In genomic region chr16:68074850-68075249, GRCh38 we compare ENCODE assay signal across 8 cellular contexts. TPM values are rescaled to one million over a fixed set of nuclear protein-coding genes. Genes with fewer than 3 reads are reported as not detected.
DNase-seq lines count a peak whose midpoint lies in the region; ATAC-seq and TF ChIP-seq lines count a peak whose summit lies in the region.

No MANE protein-coding gene starts in this region.

- no peaks in the 10 kb centered on the region for H3K9me3 ChIP-seq in DND-41 (ENCODE audit: insufficient read depth, low read length, severe bottlenecking)

- no peaks in the 10 kb centered on the region for H3K79me2 ChIP-seq in DND-41 (ENCODE audit: insufficient read depth, low read length)

- no peaks in the 10 kb centered on the region for H4K20me1 ChIP-seq in DND-41 (ENCODE audit: insufficient read depth, low read length)

- no peak overlapping the region for H2AFZ ChIP-seq in DND-41 (ENCODE audit: low read depth, low read length)

- H3K4me1 Mint-ChIP-seq in activated T-cell treated with anti-CD3 and anti-CD28 coated beads, Interleukin-2, amount 50 U/mL, for 72 hours (ENCODE audit: low read depth), result peaks cover 71% of the 10 kb centered on the region
- peaks cover 85% of the 10 kb centered on the region for H3K4me1 Mint-ChIP-seq in stimulated activated effector memory CD8-positive, alpha-beta T cell treated with anti-CD3 and anti-CD28 coated beads, Interleukin-12 subunit alpha, Interleukin-12 subunit beta, amount 100 ng/mL, for 72 hours

- ATAC-seq in DND-41 (ENCODE audit: insufficient read depth, low read depth), result peak; percentile 86
- ATAC-seq in GM21360 (IDR thresholded peaks at IDR 0.05; ENCODE audit: unreplicated experiment), result peak; percentile 49
- ATAC-seq in HG03575 (IDR thresholded peaks at IDR 0.05; ENCODE audit: extremely low read depth, insufficient number of reproducible peaks, low FRiP score, unreplicated experiment), result peak; percentile 26
- ATAC-seq in activated T-cell treated with anti-CD3 and anti-CD28 coated beads, Interleukin-2, amount 50 U/mL, for 72 hours (replicated peaks in 1 of 2), result peak; percentile 72 to 74
- ATAC-seq in stimulated activated effector memory CD8-positive, alpha-beta T cell treated with anti-CD3 and anti-CD28 coated beads, Interleukin-12 subunit alpha, Interleukin-12 subunit beta, amount 100 ng/mL, for 72 hours, result peak; percentile 83

- H3K27me3 ChIP-seq in DND-41 (ENCODE audit: insufficient read depth, low read length, poor library complexity), result no peaks in the 10 kb centered on the region

- H3K36me3 Mint-ChIP-seq in activated T-cell treated with anti-CD3 and anti-CD28 coated beads, Interleukin-2, amount 50 U/mL, for 72 hours (ENCODE audit: insufficient read depth in 2 of 2), result peaks cover 18 to 27% of the 10 kb centered on the region in 2 donors
- H3K36me3 Mint-ChIP-seq in stimulated activated effector memory CD8-positive, alpha-beta T cell treated with anti-CD3 and anti-CD28 coated beads, Interleukin-12 subunit alpha, Interleukin-12 subunit beta, amount 100 ng/mL, for 72 hours, result peaks cover 75% of the 10 kb centered on the region

- peaks cover 52% of the 10 kb centered on the region for H3K4me1 ChIP-seq in DND-41 (ENCODE audit: insufficient read depth, low read length)

- TF ChIP-seq CTCF in DND-41 (IDR thresholded peaks at IDR 0.05; ENCODE audit: borderline replicate concordance, extremely low read depth, low read length, poor library complexity, severe bottlenecking), result no peak

- H3K4me3 Mint-ChIP-seq in activated T-cell treated with anti-CD3 and anti-CD28 coated beads, Interleukin-2, amount 50 U/mL, for 72 hours, result peak overlapping the region; percentile 36 to 57
- peak overlapping the region; percentile 63 for H3K4me3 Mint-ChIP-seq in stimulated activated effector memory CD8-positive, alpha-beta T cell treated with anti-CD3 and anti-CD28 coated beads, Interleukin-12 subunit alpha, Interleukin-12 subunit beta, amount 100 ng/mL, for 72 hours

- H3K36me3 ChIP-seq in DND-41 (ENCODE audit: insufficient read depth, low read length), result peaks cover 75% of the 10 kb centered on the region

- no peaks in the 10 kb centered on the region for H3K27me3 Mint-ChIP-seq in activated T-cell treated with anti-CD3 and anti-CD28 coated beads, Interleukin-2, amount 50 U/mL, for 72 hours (ENCODE audit: low read depth)

- peak overlapping the region; percentile 72 for H3K27ac Mint-ChIP-seq in activated T-cell treated with anti-CD3 and anti-CD28 coated beads, Interleukin-2, amount 50 U/mL, for 72 hours
- H3K27ac Mint-ChIP-seq in stimulated activated effector memory CD8-positive, alpha-beta T cell treated with anti-CD3 and anti-CD28 coated beads, Interleukin-12 subunit alpha, Interleukin-12 subunit beta, amount 100 ng/mL, for 72 hours, result peak overlapping the region; percentile 90

- no peaks in the 10 kb centered on the region for H3K9me3 Mint-ChIP-seq in activated T-cell treated with anti-CD3 and anti-CD28 coated beads, Interleukin-2, amount 50 U/mL, for 72 hours
- H3K9me3 Mint-ChIP-seq in stimulated activated effector memory CD8-positive, alpha-beta T cell treated with anti-CD3 and anti-CD28 coated beads, Interleukin-12 subunit alpha, Interleukin-12 subunit beta, amount 100 ng/mL, for 72 hours, result no peaks in the 10 kb centered on the region

- in situ Hi-C loops in ACHN (cut with HindIII; ENCODE audit: low pct_ligation_motif_present, low pct_unique_long_range_greater_than_20kb, low sequenced_read_pairs), result loop anchor here (25.0 kb wide), 1 partner anchor 262 kb away; no protein-coding TSS in a partner anchor

- peak overlapping the region; percentile 44 for H3K9ac ChIP-seq in DND-41 (ENCODE audit: low read depth, low read length)

- peak; percentile 94 for DNase-seq in DND-41
- DNase-seq in activated T-cell treated with anti-CD3 and anti-CD28 coated beads, Interleukin-2, amount 50 U/mL, for 72 hours, result peak; percentile 80 to 85
- DNase-seq in stimulated activated effector memory CD8-positive, alpha-beta T cell treated with anti-CD3 and anti-CD28 coated beads, Interleukin-12 subunit alpha, Interleukin-12 subunit beta, amount 100 ng/mL, for 72 hours (ENCODE audit: low spot score in 2 of 2), result peak; percentile 64 to 81
- no peak for DNase-seq in superior temporal gyrus (ENCODE audit: extremely low spot score)
- DNase-seq in DMS 273 treated with DMSO at 0.1 percent for 48 hours (lab: John Stamatoyannopoulos, UW), result no peak
- no peak for DNase-seq in ACHN

- H3K4me2 ChIP-seq in DND-41 (ENCODE audit: insufficient read depth, low read length), result peak overlapping the region; percentile 16; the same call in 1 of the 2 replicates

- H3K27ac ChIP-seq in DND-41 (ENCODE audit: low read length), result peak overlapping the region; percentile 95

- no peak overlapping the region; a peak in 1 of 4 replicates for H3K4me3 ChIP-seq in DND-41 (ENCODE audit: low read depth in 1 of 2, low read length in 2 of 2)

RNA-seq across cellular contexts. Expression of gene NFATC3, which starts 10.3 kb away (rescaled TPM):
- 10 to 100 TPM; 79.7 to 82.5 TPM for total RNA-seq in activated T-cell treated with anti-CD3 and anti-CD28 coated beads, Interleukin-2, amount 50 U/mL, for 72 hours

RNA-seq across cellular contexts. Expression of gene DUS2, which starts 51.8 kb away (rescaled TPM):
- total RNA-seq in activated T-cell treated with anti-CD3 and anti-CD28 coated beads, Interleukin-2, amount 50 U/mL, for 72 hours, result 10 to 100 TPM; 21.4 to 22.4 TPM

RNA-seq across cellular contexts. Expression of gene DDX28, which starts 51.8 kb away (rescaled TPM):
- 10 to 100 TPM; 12.6 to 13.4 TPM for total RNA-seq in activated T-cell treated with anti-CD3 and anti-CD28 coated beads, Interleukin-2, amount 50 U/mL, for 72 hours

RNA-seq across cellular contexts. Expression of gene DPEP2NB, which starts 59.1 kb away (rescaled TPM):
- not detected for total RNA-seq in activated T-cell treated with anti-CD3 and anti-CD28 coated beads, Interleukin-2, amount 50 U/mL, for 72 hours

Comparison
In these comparisons a context has a peak if more than half of its experiments do, and no peak if none do; other contexts are left out.
1. ATAC-seq: peak in every context shown above with its lines; median percentile 86 in DND-41; 83 in stimulated activated effector memory CD8-positive, alpha-beta T cell treated with anti-CD3 and anti-CD28 coated beads, Interleukin-12 subunit alpha, Interleukin-12 subunit beta, amount 100 ng/mL, for 72 hours; 73 in activated T-cell treated with anti-CD3 and anti-CD28 coated beads, Interleukin-2, amount 50 U/mL, for 72 hours; 49 in GM21360; 26 in HG03575.
2. DNase-seq: peak in DND-41 (single experiment), activated T-cell treated with anti-CD3 and anti-CD28 coated beads, Interleukin-2, amount 50 U/mL, for 72 hours (2 of 2) and stimulated activated effector memory CD8-positive, alpha-beta T cell treated with anti-CD3 and anti-CD28 coated beads, Interleukin-12 subunit alpha, Interleukin-12 subunit beta, amount 100 ng/mL, for 72 hours (2 of 2); none in superior temporal gyrus (single experiment), DMS 273 treated with DMSO at 0.1 percent for 48 hours (single experiment) and ACHN (single experiment).